ENCODE assay signal across 8 cellular contexts in the genomic region with DNA sequence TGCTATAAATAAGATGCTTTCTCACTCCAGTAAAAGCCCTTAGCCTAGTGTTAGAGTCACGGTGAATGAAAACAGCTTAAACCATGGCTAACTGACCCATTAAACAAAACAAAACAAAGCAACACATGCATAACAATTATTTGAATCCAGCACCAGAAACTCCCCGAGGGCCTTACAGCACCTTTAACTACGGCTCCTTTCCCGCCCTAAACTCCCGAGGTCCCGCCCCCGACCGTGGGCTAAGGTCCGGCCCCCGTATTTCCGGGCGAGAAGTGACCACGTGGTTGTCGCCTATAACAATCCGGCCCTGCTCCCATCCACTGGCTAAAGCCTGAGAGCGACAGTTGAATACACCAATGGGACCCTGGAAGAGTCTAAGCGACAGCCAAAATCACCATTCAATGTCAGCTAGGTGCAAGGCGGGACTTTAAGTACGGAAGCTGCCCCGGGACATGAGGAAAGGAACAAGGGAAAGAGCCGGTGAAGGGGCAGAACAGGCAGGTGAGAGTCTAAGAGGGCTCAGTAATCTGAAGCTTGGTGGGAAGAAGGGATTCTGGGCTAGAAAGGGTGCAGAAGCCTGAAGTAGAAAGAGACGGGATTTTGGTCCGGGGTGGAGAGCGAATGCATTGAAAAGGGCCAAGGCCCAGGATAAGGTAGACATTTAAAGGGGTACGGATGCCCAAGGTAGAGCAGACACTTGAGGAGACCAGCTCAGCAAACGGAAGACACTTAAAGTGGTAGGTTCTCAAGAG. TPM values are rescaled to one million over a fixed set of nuclear protein-coding genes. Genes with fewer than 3 reads are reported as not detected.
DNase-seq lines count a peak whose midpoint lies in the region; ATAC-seq, FAIRE-seq and TF ChIP-seq lines count a peak whose summit lies in the region.

Gene FLAD1 (plus strand): TSS at position 448 of the 752 bp plus-strand sequence. CDS start 351 bp downstream, outside the sequence.

- H3K27ac ChIP-seq in small intestine (ENCODE audit: low read depth in 1 of 2, low read length in 1 of 2), result peak within 1 kb of the TSS; percentile 27 to 74

- H3K4me3 ChIP-seq in WI38 (ENCODE audit: low read depth, low read length) (peak within 1 kb of the TSS; percentile 97), cardiac fibroblast (replicated peaks in 1 of 2; ENCODE audit: low read depth in 2 of 2, low read length in 2 of 2) (peak within 1 kb of the TSS; percentile 73 to 81), small intestine (ENCODE audit: low read depth in 1 of 2, low read length in 2 of 2) (peak within 1 kb of the TSS; percentile 81 to 85)

- H3K4me1 ChIP-seq in small intestine (ENCODE audit: control insufficient read depth in 2 of 2, insufficient read depth in 1 of 2, low read depth in 1 of 2, low read length in 1 of 2), result peaks cover 0 to 5% of the 10 kb centered on the region in 2 donors

- no peaks in the 10 kb centered on the region for H3K9me3 ChIP-seq in small intestine (ENCODE audit: control insufficient read depth, low read depth)

- 0 to 1% (median 1%) methylated on average over 26 of the region's 26 CpGs for WGBS in small intestine, 3 donors

- peak; percentile 96 for DNase-seq in AG08396 (ENCODE audit: low spot score)
- DNase-seq in NCI-H226, result peak; percentile 99
- peak; percentile 100 for DNase-seq in cardiac fibroblast (ENCODE audit: low read depth in 2 of 2)
- peak; percentile 95 for DNase-seq in iPS-NIHi7 (ENCODE audit: extremely low spot score)
- DNase-seq in small intestine, result peak; percentile 100

- TF ChIP-seq CTCF in WI38 (IDR thresholded peaks at IDR 0.05; ENCODE audit: low read depth, low read length) (no peak), cardiac fibroblast (IDR thresholded peaks at IDR 0.05; ENCODE audit: low read depth, low read length) (no peak)

- FAIRE-seq in small intestine (lab: Jason Lieb, UNC), result no peak

- ATAC-seq in GM19023 (IDR thresholded peaks at IDR 0.05; ENCODE audit: unreplicated experiment), result peak; percentile 99
- ATAC-seq in HG03196 (IDR thresholded peaks at IDR 0.05; ENCODE audit: unreplicated experiment), result peak; percentile 94

- no peaks in the 10 kb centered on the region for H3K27me3 ChIP-seq in small intestine (ENCODE audit: control insufficient read depth in 2 of 2, insufficient read depth in 2 of 2, low read length in 2 of 2)

- H3K36me3 ChIP-seq in small intestine (ENCODE audit: control insufficient read depth in 2 of 2, insufficient read depth in 2 of 2, low read length in 2 of 2), result peaks cover 0 to 2% of the 10 kb centered on the region in 2 donors

RNA-seq across cellular contexts. Expression of gene FLAD1, which starts in this region (rescaled TPM):
- 10 to 100 TPM; 33.1 to 51.4 (median 35.7) TPM for polyA plus RNA-seq in small intestine

Comparison
In these comparisons a context has a peak if more than half of its experiments do, and no peak if none do; other contexts are left out.
1. Peak in every context shown above with its lines: DNase-seq, ATAC-seq, H3K4me3 ChIP-seq and H3K27ac ChIP-seq.